In genomic region chr5:2752059-2752874, GRCh38 we compare ENCODE assay signal across 10 cellular contexts. TPM values are rescaled to one million over a fixed set of nuclear protein-coding genes. Genes with fewer than 3 reads are reported as not detected.
A peak's percentile ranks its signal among the peaks of the same experiment; 100 is the strongest.
DNase-seq lines count a peak whose midpoint lies in the region; ATAC-seq lines count a peak whose summit lies in the region.
"Had no signal": no experiment of that assay in that cellular context is flagged by ENCODE, and none has a peak within 500 bp of the region (broad histone marks: within the 10 kb centered on the region; RNA-seq: fewer than 3 reads in every experiment).

No MANE protein-coding gene starts in this region.

- peaks cover 15% of the 10 kb centered on the region for H3K36me3 Mint-ChIP-seq in activated T-helper 17 cell treated with anti-CD3 and anti-CD28 coated beads, Interleukin-2, amount 50 U/mL, for 72 hours (ENCODE audit: low read depth)

- ATAC-seq in activated T-helper 17 cell treated with anti-CD3 and anti-CD28 coated beads, Interleukin-2, amount 50 U/mL, for 72 hours (replicated peaks), result no peak
- ATAC-seq in stimulated activated naive CD8-positive, alpha-beta T cell treated with anti-CD3 and anti-CD28 coated beads, Interleukin-15, amount 100 ng/mL, for 72 hours, result no peak

- DNase-seq in NCI-H2107 treated with DMSO at 0.1 percent for 48 hours (lab: John Stamatoyannopoulos, UW; ENCODE audit: unreplicated experiment), result peak; percentile 51
- DNase-seq in NCI-H2107 (lab: John Stamatoyannopoulos, UW), result no peak
- no peak for DNase-seq in substantia nigra (lab: John Stamatoyannopoulos, UW)
- DNase-seq in stimulated activated naive CD8-positive, alpha-beta T cell treated with anti-CD3 and anti-CD28 coated beads, Interleukin-15, amount 100 ng/mL, for 72 hours, result no peak
- no peak for DNase-seq in dedifferentiated amniotic fluid mesenchymal stem cell (ENCODE audit: extremely low spot score)
- no peak for DNase-seq in SW 1271 (lab: John Stamatoyannopoulos, UW)

- H3K27ac Mint-ChIP-seq in activated T-helper 17 cell treated with anti-CD3 and anti-CD28 coated beads, Interleukin-2, amount 50 U/mL, for 72 hours, result no peak overlapping the region
- H3K27ac Mint-ChIP-seq in stimulated activated naive CD8-positive, alpha-beta T cell treated with anti-CD3 and anti-CD28 coated beads, Interleukin-15, amount 100 ng/mL, for 72 hours, result peak overlapping the region in 1 of 2 donors; percentile 67
- H3K27ac Mint-ChIP-seq: stimulated activated naive CD8-positive, alpha-beta T cell treated with anti-CD3 and anti-CD28 coated beads, Interleukin-15, Interleukin-2, amounts not matched to agents 100 ng/mL and 50 ng/mL, for 24 hours had no signal

- no peaks in the 10 kb centered on the region for H3K9me3 Mint-ChIP-seq in activated T-helper 17 cell treated with anti-CD3 and anti-CD28 coated beads, Interleukin-2, amount 50 U/mL, for 72 hours
- H3K9me3 Mint-ChIP-seq in stimulated activated naive CD8-positive, alpha-beta T cell treated with anti-CD3 and anti-CD28 coated beads, Interleukin-15, amount 100 ng/mL, for 72 hours, result peaks cover 0 to 11% of the 10 kb centered on the region in 2 donors
- H3K9me3 Mint-ChIP-seq: stimulated activated naive CD8-positive, alpha-beta T cell treated with anti-CD3 and anti-CD28 coated beads, Interleukin-15, Interleukin-2, amounts not matched to agents 100 ng/mL and 50 ng/mL, for 24 hours had no signal

- peak overlapping the region; percentile 30 for H3K27ac ChIP-seq in substantia nigra (ENCODE audit: low read depth, low read length, poor library complexity, severe bottlenecking)

- peak overlapping the region; percentile 15 for H3K4me3 Mint-ChIP-seq in activated T-helper 17 cell treated with anti-CD3 and anti-CD28 coated beads, Interleukin-2, amount 50 U/mL, for 72 hours
- H3K4me3 Mint-ChIP-seq in stimulated activated naive CD8-positive, alpha-beta T cell treated with anti-CD3 and anti-CD28 coated beads, Interleukin-15, amount 100 ng/mL, for 72 hours, result no peak overlapping the region
- H3K4me3 Mint-ChIP-seq: stimulated activated naive CD8-positive, alpha-beta T cell treated with anti-CD3 and anti-CD28 coated beads, Interleukin-15, Interleukin-2, amounts not matched to agents 100 ng/mL and 50 ng/mL, for 24 hours had no signal

- H3K4me1 Mint-ChIP-seq in activated T-helper 17 cell treated with anti-CD3 and anti-CD28 coated beads, Interleukin-2, amount 50 U/mL, for 72 hours, result peaks cover 4% of the 10 kb centered on the region
- H3K4me1 Mint-ChIP-seq in stimulated activated naive CD8-positive, alpha-beta T cell treated with anti-CD3 and anti-CD28 coated beads, Interleukin-15, amount 100 ng/mL, for 72 hours, result peaks cover 44% of the 10 kb centered on the region

- peak overlapping the region; percentile 69 for H3K4me3 ChIP-seq in iPS-11a (ENCODE audit: low read depth, low read length)

- peaks cover 41% of the 10 kb centered on the region for H3K27me3 Mint-ChIP-seq in activated T-helper 17 cell treated with anti-CD3 and anti-CD28 coated beads, Interleukin-2, amount 50 U/mL, for 72 hours
- peaks cover 78% of the 10 kb centered on the region for H3K27me3 Mint-ChIP-seq in stimulated activated naive CD8-positive, alpha-beta T cell treated with anti-CD3 and anti-CD28 coated beads, Interleukin-15, amount 100 ng/mL, for 72 hours

RNA-seq across cellular contexts. Expression of gene IRX2, which starts 0.8 kb away (rescaled TPM):
- total RNA-seq in activated T-helper 17 cell treated with anti-CD3 and anti-CD28 coated beads, Interleukin-2, amount 50 U/mL, for 72 hours, result not detected
- total RNA-seq: mononuclear cell had no signal
